In the genomic region with DNA sequence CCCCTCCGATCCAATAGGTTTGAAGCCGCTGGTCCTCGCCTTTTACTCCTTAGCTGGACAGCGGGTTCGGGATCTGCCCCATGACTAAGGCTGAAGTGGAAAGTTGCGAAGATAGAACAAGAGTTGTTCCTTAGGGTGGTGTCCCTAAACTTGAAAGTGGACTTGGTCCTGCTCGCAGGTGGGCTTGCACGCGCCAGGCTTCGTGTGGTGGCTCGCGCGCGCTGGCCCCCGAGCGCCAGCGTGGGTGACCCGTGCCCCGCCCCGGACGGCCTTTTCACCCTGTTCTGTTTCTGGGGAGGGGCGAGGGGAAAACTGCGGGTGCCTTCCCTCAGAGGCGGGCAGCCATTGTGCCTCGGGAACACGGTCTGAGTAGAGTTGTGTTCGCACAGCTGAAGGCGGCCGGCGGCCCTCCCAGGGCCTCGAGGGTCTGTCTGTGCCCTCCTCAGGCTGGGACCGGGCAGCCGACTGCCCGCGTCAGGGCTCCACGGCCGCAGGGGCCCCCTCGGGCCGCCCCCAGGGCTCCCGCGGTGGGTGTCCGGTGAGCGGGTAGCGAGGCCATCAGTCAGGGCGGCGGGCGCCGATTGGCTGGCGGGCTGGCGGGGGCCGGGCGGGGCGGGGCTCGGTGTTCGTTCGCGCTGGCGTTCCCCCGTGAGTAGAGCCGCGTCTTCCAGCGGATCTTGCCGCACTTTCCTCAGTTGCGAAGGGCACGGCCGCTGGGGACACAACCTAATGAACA, we compare ENCODE assay signal across 8 cellular contexts. TPM values are rescaled to one million over a fixed set of nuclear protein-coding genes. Genes with fewer than 3 reads are reported as not detected.
DNase-seq lines count a peak whose midpoint lies in the region; ATAC-seq and TF ChIP-seq lines count a peak whose summit lies in the region.

No MANE protein-coding gene starts in this region.

- H3K36me3 ChIP-seq in neural progenitor cell (no peaks in the 10 kb centered on the region), stomach smooth muscle (ENCODE audit: control insufficient read depth in 2 of 2, insufficient read depth in 2 of 2, low read length in 2 of 2) (no peaks in the 10 kb centered on the region)

- no peaks in the 10 kb centered on the region for H3K27me3 ChIP-seq in foreskin keratinocyte
- peaks cover 9% of the 10 kb centered on the region for H3K27me3 ChIP-seq in neural progenitor cell
- H3K27me3 ChIP-seq in stomach smooth muscle (ENCODE audit: control insufficient read depth in 1 of 2, insufficient read depth in 2 of 2, low read length in 2 of 2) = no peaks in the 10 kb centered on the region

- H3K9me3 ChIP-seq in neural progenitor cell (ENCODE audit: low read depth) (no peaks in the 10 kb centered on the region), stomach smooth muscle (ENCODE audit: control insufficient read depth in 2 of 2, low read length in 2 of 2) (no peaks in the 10 kb centered on the region)

- DNase-seq in DMS 273 treated with DMSO at 0.1 percent for 48 hours (lab: John Stamatoyannopoulos, UW) (peak; percentile 39), HuH-7.5 (ENCODE audit: low spot score) (peak; percentile 79), foreskin keratinocyte (peak in 1 of 2 donors; percentile 51), neural progenitor cell (ENCODE audit: low spot score) (peak; percentile 89)
- peak; percentile 36 to 78 (median 69) for DNase-seq in activated naive CD4-positive, alpha-beta T cell (lab: John Stamatoyannopoulos, UW)

- H3K4me1 ChIP-seq in foreskin keratinocyte (peaks cover 53% of the 10 kb centered on the region), neural progenitor cell (peaks cover 64% of the 10 kb centered on the region), stomach smooth muscle (ENCODE audit: control insufficient read depth, insufficient read depth, low read length) (peaks cover 45% of the 10 kb centered on the region)

- peak overlapping the region; percentile 87 for H3K4me2 ChIP-seq in neural progenitor cell

- no peaks in the 10 kb centered on the region for H3K9me3 Mint-ChIP-seq in neural progenitor cell

- peaks cover 48% of the 10 kb centered on the region for H4K20me1 ChIP-seq in neural progenitor cell (ENCODE audit: low read depth)

- peak overlapping the region; percentile 91 for H3K27ac Mint-ChIP-seq in neural progenitor cell

- peak overlapping the region; percentile 77 for H2AFZ ChIP-seq in neural progenitor cell (replicated peaks)

- no peak overlapping the region for H3K9ac ChIP-seq in neural progenitor cell
- H3K9ac ChIP-seq in stomach smooth muscle (ENCODE audit: low read length in 2 of 2) = peak overlapping the region; percentile 84 to 90

- ATAC-seq in GM21447 (IDR thresholded peaks at IDR 0.05; ENCODE audit: unreplicated experiment) = peak; percentile 40
- peak; percentile 81 for ATAC-seq in foreskin keratinocyte

- H3K27me3 Mint-ChIP-seq in neural progenitor cell (ENCODE audit: insufficient read depth, low read depth) = peaks cover 8% of the 10 kb centered on the region

- H3K4me1 Mint-ChIP-seq in neural progenitor cell = peaks cover 57% of the 10 kb centered on the region

- H3K4me3 ChIP-seq in neural progenitor cell = peak overlapping the region; percentile 66
- H3K4me3 ChIP-seq in stomach smooth muscle (ENCODE audit: low read length in 2 of 2) = peak overlapping the region; percentile 80 to 88

- peaks cover 25% of the 10 kb centered on the region for H3F3A ChIP-seq in neural progenitor cell (ENCODE audit: low read depth)

- peak overlapping the region; percentile 89 for H3K27ac ChIP-seq in foreskin keratinocyte
- no peak overlapping the region for H3K27ac ChIP-seq in neural progenitor cell
- peak overlapping the region; percentile 89 for H3K27ac ChIP-seq in stomach smooth muscle (ENCODE audit: low read length)

- H3K79me2 ChIP-seq in neural progenitor cell (ENCODE audit: low read depth) = peaks cover 53% of the 10 kb centered on the region

- H3K4me3 Mint-ChIP-seq in neural progenitor cell = peak overlapping the region; percentile 89

- no peaks in the 10 kb centered on the region for H3K36me3 Mint-ChIP-seq in neural progenitor cell

- TF ChIP-seq POLR2A in Raji (IDR thresholded peaks at IDR 0.05; ENCODE audit: insufficient read depth, low read depth, low read length) = peak; percentile 29; the same call in 1 of the 2 replicates

- TF ChIP-seq CTCF in foreskin keratinocyte (conservative IDR thresholded peaks at IDR 0.05) = no peak
- TF ChIP-seq CTCF in neural progenitor cell (IDR thresholded peaks at IDR 0.05) = no peak

RNA-seq across cellular contexts. Expression of a gene that starts 33.0 kb away (rescaled TPM):
- total RNA-seq in foreskin keratinocyte (25.4 and 25.8 TPM in 2 replicates), neural progenitor cell (ENCODE audit: low replicate concordance) (12.1 and 13.1 TPM in 2 replicates)
- polyA plus RNA-seq in foreskin keratinocyte = 2.9 and 3.2 TPM in 2 replicates
